In genomic region chr12:6535960-6536847, GRCh38 we compare ENCODE assay signal across 8 cellular contexts. TPM values are rescaled to one million over a fixed set of nuclear protein-coding genes. Genes with fewer than 3 reads are reported as not detected.
A peak's percentile ranks its signal among the peaks of the same experiment; 100 is the strongest.
DNase-seq lines count a peak whose midpoint lies in the region; ATAC-seq, FAIRE-seq and TF ChIP-seq lines count a peak whose summit lies in the region.

No MANE protein-coding gene starts in this region.

- TF ChIP-seq CTCF in kidney (IDR thresholded peaks at IDR 0.05; ENCODE audit: borderline replicate concordance, extremely low read depth, insufficient read depth): no peak
- no peak for TF ChIP-seq CTCF in thoracic aorta (IDR thresholded peaks at IDR 0.05)

- ATAC-seq in thoracic aorta (ENCODE audit: insufficient number of reproducible peaks, low FRiP score, low read depth): no peak
- no peak for ATAC-seq in HG03097 (IDR thresholded peaks at IDR 0.05; ENCODE audit: low FRiP score, unreplicated experiment)
- ATAC-seq in HG03457 (IDR thresholded peaks at IDR 0.05; ENCODE audit: unreplicated experiment): no peak

- peak overlapping the region; percentile 90 to 96 for H3K9ac ChIP-seq in kidney (ENCODE audit: low read length in 2 of 2)

- H3K4me1 ChIP-seq in kidney (ENCODE audit: control insufficient read depth in 1 of 2, insufficient read depth in 1 of 2, low read depth in 1 of 2, low read length in 2 of 2) (peaks cover 17 to 41% of the 10 kb centered on the region in 2 donors), thoracic aorta (ENCODE audit: control insufficient read depth in 1 of 2, low read depth in 2 of 2) (peaks cover 26 to 60% of the 10 kb centered on the region in 2 donors)

- peak overlapping the region; percentile 88 to 92 for H3K4me3 ChIP-seq in kidney (ENCODE audit: low read length in 2 of 2)
- H3K4me3 ChIP-seq in thoracic aorta: peak overlapping the region; percentile 93

- peaks cover 19 to 30% of the 10 kb centered on the region in 2 donors for H3K36me3 ChIP-seq in kidney (ENCODE audit: control insufficient read depth in 1 of 2, insufficient read depth in 2 of 2, low read length in 2 of 2)
- H3K36me3 ChIP-seq in thoracic aorta: peaks cover 21% of the 10 kb centered on the region

- no peaks in the 10 kb centered on the region for H3K9me3 Mint-ChIP-seq in activated naive CD4-positive, alpha-beta T cell treated with anti-CD3 and anti-CD28 coated beads, Interleukin-2, amount 50 U/mL, for 24 hours

- H3K4me1 Mint-ChIP-seq in activated naive CD4-positive, alpha-beta T cell treated with anti-CD3 and anti-CD28 coated beads, Interleukin-2, amount 50 U/mL, for 24 hours: peaks cover 48% of the 10 kb centered on the region

- no peaks in the 10 kb centered on the region for H3K27me3 Mint-ChIP-seq in activated naive CD4-positive, alpha-beta T cell treated with anti-CD3 and anti-CD28 coated beads, Interleukin-2, amount 50 U/mL, for 24 hours

- no peak for FAIRE-seq in kidney (lab: Jason Lieb, UNC)

- H3K27ac Mint-ChIP-seq in activated naive CD4-positive, alpha-beta T cell treated with anti-CD3 and anti-CD28 coated beads, Interleukin-2, amount 50 U/mL, for 24 hours: peak overlapping the region; percentile 93

- H3K9me3 ChIP-seq in kidney (ENCODE audit: control insufficient read depth in 1 of 2, low read length in 2 of 2) (no peaks in the 10 kb centered on the region), thoracic aorta (no peaks in the 10 kb centered on the region)

- intact Hi-C loops in kidney (cut with DNase I): no loop called here

- DNase-seq in activated T-cell treated with anti-CD3 and anti-CD28 coated beads for 24 hours (ENCODE audit: low read depth): peak; percentile 11
- DNase-seq in activated T-cell treated with anti-CD3 and anti-CD28 coated beads for 4 hours: no peak
- no peak for DNase-seq in kidney
- DNase-seq in thoracic aorta (ENCODE audit: low spot score): no peak
- DNase-seq in Kasumi-1 (lab: John Stamatoyannopoulos, UW): no peak

- H3K27me3 ChIP-seq in thoracic aorta (replicated peaks; ENCODE audit: insufficient read depth): no peaks in the 10 kb centered on the region

- peak overlapping the region; percentile 98 for H3K4me3 Mint-ChIP-seq in activated naive CD4-positive, alpha-beta T cell treated with anti-CD3 and anti-CD28 coated beads, Interleukin-2, amount 50 U/mL, for 24 hours

- H3K27ac ChIP-seq in kidney (ENCODE audit: low read depth in 2 of 2, low read length in 2 of 2): peak overlapping the region; percentile 99
- H3K27ac ChIP-seq in thoracic aorta: peak overlapping the region; percentile 96 to 97

- H3K36me3 Mint-ChIP-seq in activated naive CD4-positive, alpha-beta T cell treated with anti-CD3 and anti-CD28 coated beads, Interleukin-2, amount 50 U/mL, for 24 hours: peaks cover 16% of the 10 kb centered on the region

RNA-seq across cellular contexts. Expression of gene GAPDH, which starts 1.9 kb away (rescaled TPM):
- 1,501 TPM for total RNA-seq in kidney
- 4,871 TPM for polyA plus RNA-seq in kidney (ENCODE audit: insufficient read depth, low read depth, low replicate concordance)
- 1,000 to 10,000 TPM; 1,700 to 2,744 TPM for total RNA-seq in thoracic aorta

RNA-seq across cellular contexts. Expression of gene IFFO1, which starts 19.6 kb away (rescaled TPM):
- total RNA-seq in kidney: 21.5 TPM
- 11.5 TPM for polyA plus RNA-seq in kidney (ENCODE audit: insufficient read depth, low read depth, low replicate concordance)
- total RNA-seq in thoracic aorta: 10 to 100 TPM; 36.2 to 68.6 TPM

RNA-seq across cellular contexts. Expression of gene NOP2, which starts 31.9 kb away (rescaled TPM):
- total RNA-seq in kidney (29.7 TPM), thoracic aorta (10 to 100 TPM; 41.2 to 83.0 TPM)
- polyA plus RNA-seq in kidney (ENCODE audit: insufficient read depth, low read depth, low replicate concordance): 12.2 TPM

RNA-seq across cellular contexts. Expression of gene NCAPD2, which starts 42.3 kb away (rescaled TPM):
- total RNA-seq in kidney (23.4 TPM), thoracic aorta (10 to 100 TPM; 19.9 to 26.7 TPM)
- 4.5 TPM for polyA plus RNA-seq in kidney (ENCODE audit: insufficient read depth, low read depth, low replicate concordance)

RNA-seq across cellular contexts. Expression of gene MRPL51, which starts 43.1 kb away (rescaled TPM):
- total RNA-seq in kidney (132 TPM), thoracic aorta (10 to 100 TPM; 40.6 to 51.7 TPM)
- 268 TPM for polyA plus RNA-seq in kidney (ENCODE audit: insufficient read depth, low read depth, low replicate concordance)
